ENCODE assay signal across 17 cellular contexts in the genomic region with DNA sequence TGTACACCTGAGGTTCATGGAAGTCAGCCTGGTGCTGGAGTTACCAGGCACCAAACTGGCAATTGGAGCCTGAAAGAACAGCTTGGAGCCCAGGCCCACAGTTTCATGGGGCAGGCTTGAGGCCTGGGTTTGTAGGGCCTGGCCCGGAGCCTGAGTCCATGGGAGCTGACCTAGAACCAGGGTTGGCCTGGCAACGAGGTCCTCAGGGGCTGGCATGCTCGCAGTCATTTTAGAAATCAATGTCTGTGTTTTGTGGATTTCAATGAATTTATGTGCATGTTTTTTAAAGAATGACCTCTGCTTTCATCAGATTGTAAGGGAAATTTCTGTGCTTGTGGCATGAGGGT.
"Had no signal": no experiment of that assay in that cellular context is flagged by ENCODE, and none has a peak within 500 bp of the region (broad histone marks: within the 10 kb centered on the region; RNA-seq: fewer than 3 reads in every experiment).

No MANE protein-coding gene starts in this region.

- H3K4me3 ChIP-seq: coronary artery had no signal

- H3K27me3 ChIP-seq: neutrophil had no signal

- H3K36me3 ChIP-seq: neutrophil had no signal

- ATAC-seq: activated naive CD4-positive, alpha-beta T cell treated with anti-CD3 and anti-CD28 coated beads, Interleukin-2, amount 50 U/mL, for 72 hours; stimulated activated memory B cell treated with anti-CD40 and anti-IgM and Interleukin-4, amounts not matched to agents 10 μg/mL and 1 μg/mL and 100 μg/mL, for 72 hours; T-cell had no signal

- H3K4me1 Mint-ChIP-seq: stimulated activated memory B cell treated with anti-CD40 and anti-IgM and Interleukin-4, amounts not matched to agents 10 μg/mL and 1 μg/mL and 100 μg/mL, for 72 hours; T-cell had no signal

- DNase-seq: activated CD4-positive, alpha-beta T cell treated with anti-CD3 and anti-CD28 coated beads, Interleukin-2, amount 50 U/mL, for 4 hours; activated CD4-positive, CD25-positive, alpha-beta regulatory T cell treated with anti-CD3 and anti-CD28 coated beads, Interleukin-2, amount 50 U/mL, for 72 hours; amniotic stem cell; effector CD4-positive, alpha-beta T cell; foreskin fibroblast; SK-N-SH; stimulated activated CD4-positive, alpha-beta T cell treated with anti-CD3 and anti-CD28 coated beads, Interleukin-12 subunit alpha, Interleukin-12 subunit beta, amount 100 ng/mL, for 4 hours; stimulated activated CD4-positive, alpha-beta T cell treated with anti-CD3 and anti-CD28 coated beads, Interleukin-2, amount 100 ng/mL, for 24 hours; T-cell; T-helper 9 cell had no signal

- H3K27ac ChIP-seq: coronary artery, neutrophil, parathyroid adenoma had no signal

- H3K4me3 Mint-ChIP-seq: stimulated activated memory B cell treated with anti-CD40 and anti-IgM and Interleukin-4, amounts not matched to agents 10 μg/mL and 1 μg/mL and 100 μg/mL, for 72 hours; T-cell; type B pancreatic cell had no signal

- H3K4me1 ChIP-seq: parathyroid adenoma had no signal

- H3K9me3 ChIP-seq: neutrophil had no signal

- H3K9ac ChIP-seq: parathyroid adenoma, SK-N-SH had no signal

- H3K27ac Mint-ChIP-seq: activated naive CD4-positive, alpha-beta T cell treated with anti-CD3 and anti-CD28 coated beads, Interleukin-2, amount 50 U/mL, for 72 hours; activated T-helper 2 cell treated with anti-CD3 and anti-CD28 coated beads, Interferon-gamma antibody, Interleukin-2, Interleukin-4, amounts not matched to agents 10 μg/mL and 5 μg/mL and 100 μg/mL, durations not matched to agents 14 hours and 24 hours and 36 hours; stimulated activated memory B cell treated with anti-CD40 and anti-IgM and Interleukin-4, amounts not matched to agents 10 μg/mL and 1 μg/mL and 100 μg/mL, for 72 hours; T-cell; type B pancreatic cell had no signal

- H3K27me3 Mint-ChIP-seq: stimulated activated memory B cell treated with anti-CD40 and anti-IgM and Interleukin-4, amounts not matched to agents 10 μg/mL and 1 μg/mL and 100 μg/mL, for 72 hours; type B pancreatic cell had no signal

- H3K36me3 Mint-ChIP-seq: stimulated activated memory B cell treated with anti-CD40 and anti-IgM and Interleukin-4, amounts not matched to agents 10 μg/mL and 1 μg/mL and 100 μg/mL, for 72 hours had no signal
